29 cellular contexts compared by ENCODE assay signal in the genomic region with DNA sequence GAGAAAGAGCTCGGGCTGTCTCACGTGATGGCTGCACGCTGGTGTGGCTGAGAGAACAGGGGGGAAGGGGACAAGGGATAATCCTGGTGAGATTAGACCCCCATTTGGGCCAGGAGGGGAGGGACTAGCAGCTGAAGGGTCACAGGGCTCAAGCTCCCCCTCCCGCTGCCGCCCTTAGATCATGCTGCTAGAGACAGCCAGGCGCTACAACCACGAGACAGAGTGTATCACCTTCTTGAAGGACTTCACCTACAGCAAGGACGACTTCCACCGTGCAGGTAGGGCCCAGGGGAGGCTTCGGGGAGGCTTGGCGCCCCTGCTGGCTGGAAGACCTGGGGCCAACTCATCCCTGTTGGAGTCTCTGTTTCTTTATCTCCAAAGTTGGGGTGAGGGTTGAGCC. TPM values are rescaled to one million over a fixed set of nuclear protein-coding genes. Genes with fewer than 3 reads are reported as not detected.
"Had no signal": no experiment of that assay in that cellular context is flagged by ENCODE, and none has a peak within 500 bp of the region (broad histone marks: within the 10 kb centered on the region; RNA-seq: fewer than 3 reads in every experiment).

No MANE protein-coding gene starts in this region.

- ATAC-seq: WTC11 had no signal

- DNase-seq: activated CD4-positive, alpha-beta memory T cell treated with anti-CD3 and anti-CD28 coated beads for 36 hours; activated CD4-positive, alpha-beta T cell treated with anti-CD3 and anti-CD28 coated beads, Interleukin-2, amount 10 ng/mL, durations not matched to agents 7 days and 5 days; activated CD4-positive, CD25-positive, alpha-beta regulatory T cell treated with anti-CD3 and anti-CD28 coated beads, Interleukin-2, amount 50 U/mL, for 72 hours; activated CD8-positive, alpha-beta memory T cell treated with anti-CD3 and anti-CD28 coated beads, Interleukin-2, amount 50 U/mL, for 4 hours; activated gamma-delta T cell; activated naive CD4-positive, alpha-beta T cell treated with anti-CD3 and anti-CD28 coated beads, Interleukin-2, amount 10 ng/mL, durations not matched to agents 7 days and 5 days; activated naive CD8-positive, alpha-beta T cell treated with anti-CD3 and anti-CD28 coated beads, Interleukin-2, amount 10 ng/mL, durations not matched to agents 7 days and 5 days; adrenal gland; anterior cingulate cortex; caudate nucleus; Karpas-422; MM.1S; NCI-H1105; NCI-H1436; NCI-H1694 treated with DMSO at 0.1 percent for 48 hours; NCI-H2029 treated with DMSO at 0.1 percent for 48 hours; NCI-H345; NCI-H510A; NCI-H526 treated with DMSO at 0.1 percent for 48 hours; NK-92 treated with Interleukin-12 subunit alpha and Interleukin-12 subunit beta, amount 100 ng/mL, for 24 hours; OCI-M1; Peyer's patch; SHP77; T-helper 9 cell had no signal

- H3K27me3 ChIP-seq: adrenal gland, Peyer's patch had no signal

- H3K9me3 Mint-ChIP-seq: activated CD4-positive, alpha-beta memory T cell treated with anti-CD3 and anti-CD28 coated beads for 36 hours; activated CD4-positive, alpha-beta T cell treated with anti-CD3 and anti-CD28 coated beads, Interleukin-2, amount 10 ng/mL, durations not matched to agents 7 days and 5 days; activated naive CD4-positive, alpha-beta T cell treated with anti-CD3 and anti-CD28 coated beads, Interleukin-2, amount 10 ng/mL, durations not matched to agents 7 days and 5 days; activated naive CD8-positive, alpha-beta T cell treated with anti-CD3 and anti-CD28 coated beads, Interleukin-2, amount 10 ng/mL, durations not matched to agents 7 days and 5 days; activated T-helper 1 cell treated with anti-CD3 and anti-CD28 coated beads, Interleukin-12 subunit alpha, Interleukin-12 subunit beta, Interleukin-2, Interleukin-4 antibody, amounts not matched to agents 30 ng/mL and 10 ng/mL and 1 ng/mL, durations not matched to agents 14 hours and 24 hours and 36 hours; T-helper 1 cell treated with Interleukin-12 subunit alpha and Interleukin-12 subunit beta and Interleukin-4 antibody, amounts not matched to agents 30 μg/mL and 1 μg/mL, for 36 hours; WTC11 had no signal

- H3K27ac ChIP-seq: adrenal gland, Peyer's patch had no signal

- H3K4me3 ChIP-seq: adrenal gland, Peyer's patch had no signal

- H3K27ac Mint-ChIP-seq: activated CD4-positive, alpha-beta memory T cell treated with anti-CD3 and anti-CD28 coated beads for 36 hours; activated CD4-positive, alpha-beta T cell treated with anti-CD3 and anti-CD28 coated beads, Interleukin-2, amount 10 ng/mL, durations not matched to agents 7 days and 5 days; activated naive CD8-positive, alpha-beta T cell treated with anti-CD3 and anti-CD28 coated beads, Interleukin-2, amount 10 ng/mL, durations not matched to agents 7 days and 5 days; activated T-helper 1 cell treated with anti-CD3 and anti-CD28 coated beads, Interleukin-12 subunit alpha, Interleukin-12 subunit beta, Interleukin-2, Interleukin-4 antibody, amounts not matched to agents 30 ng/mL and 10 ng/mL and 1 ng/mL, durations not matched to agents 14 hours and 24 hours and 36 hours; T-helper 1 cell treated with Interleukin-12 subunit alpha and Interleukin-12 subunit beta and Interleukin-4 antibody, amounts not matched to agents 30 μg/mL and 1 μg/mL, for 36 hours; WTC11 had no signal

- H3K4me3 Mint-ChIP-seq: activated CD4-positive, alpha-beta memory T cell treated with anti-CD3 and anti-CD28 coated beads for 36 hours; activated CD4-positive, alpha-beta T cell treated with anti-CD3 and anti-CD28 coated beads, Interleukin-2, amount 10 ng/mL, durations not matched to agents 7 days and 5 days; activated naive CD4-positive, alpha-beta T cell treated with anti-CD3 and anti-CD28 coated beads, Interleukin-2, amount 10 ng/mL, durations not matched to agents 7 days and 5 days; activated naive CD8-positive, alpha-beta T cell treated with anti-CD3 and anti-CD28 coated beads, Interleukin-2, amount 10 ng/mL, durations not matched to agents 7 days and 5 days; activated T-helper 1 cell treated with anti-CD3 and anti-CD28 coated beads, Interleukin-12 subunit alpha, Interleukin-12 subunit beta, Interleukin-2, Interleukin-4 antibody, amounts not matched to agents 30 ng/mL and 10 ng/mL and 1 ng/mL, durations not matched to agents 14 hours and 24 hours and 36 hours; T-helper 1 cell treated with Interleukin-12 subunit alpha and Interleukin-12 subunit beta and Interleukin-4 antibody, amounts not matched to agents 30 μg/mL and 1 μg/mL, for 36 hours; WTC11 had no signal

- H3K27me3 Mint-ChIP-seq: activated CD4-positive, alpha-beta memory T cell treated with anti-CD3 and anti-CD28 coated beads for 36 hours; activated CD4-positive, alpha-beta T cell treated with anti-CD3 and anti-CD28 coated beads, Interleukin-2, amount 10 ng/mL, durations not matched to agents 7 days and 5 days; activated naive CD4-positive, alpha-beta T cell treated with anti-CD3 and anti-CD28 coated beads, Interleukin-2, amount 10 ng/mL, durations not matched to agents 7 days and 5 days; activated naive CD8-positive, alpha-beta T cell treated with anti-CD3 and anti-CD28 coated beads, Interleukin-2, amount 10 ng/mL, durations not matched to agents 7 days and 5 days had no signal

- H3K9me3 ChIP-seq: adrenal gland, Peyer's patch had no signal

RNA-seq across cellular contexts. Expression of a gene that starts 39.1 kb away (rescaled TPM):
- total RNA-seq: cerebellum, SK-MEL-5 had no signal
